16 cellular contexts compared by ENCODE assay signal in genomic region chr16:3949287-3949686, GRCh38.
DNase-seq lines count a peak whose midpoint lies in the region; ATAC-seq, FAIRE-seq and TF ChIP-seq lines count a peak whose summit lies in the region.
"Had no signal": no experiment of that assay in that cellular context is flagged by ENCODE, and none has a peak within 500 bp of the region (broad histone marks: within the 10 kb centered on the region; RNA-seq: fewer than 3 reads in every experiment).

No MANE protein-coding gene starts in this region.

- no peaks in the 10 kb centered on the region for H3K4me1 ChIP-seq in HEK293 (ENCODE audit: control insufficient read depth, insufficient read depth, low read length)
- H3K4me1 ChIP-seq in right atrium auricular region = peaks cover 0 to 58% of the 10 kb centered on the region in 2 donors
- no peaks in the 10 kb centered on the region for H3K4me1 ChIP-seq in pancreas

- H3K27ac ChIP-seq in HEK293 (ENCODE audit: extremely low read depth, low read depth, low read length) = no peak overlapping the region
- H3K27ac ChIP-seq in right atrium auricular region = peak overlapping the region; percentile 86 to 87
- no peak overlapping the region for H3K27ac ChIP-seq in pancreas

- TF ChIP-seq CTCF in HEK293 (tag by site-specific recombination; IDR thresholded peaks at IDR 0.05) (no peak), right atrium auricular region (IDR thresholded peaks at IDR 0.05) (no peak), pancreas (IDR thresholded peaks at IDR 0.05) (no peak)

- DNase-seq in SK-N-DZ (ENCODE audit: low spot score) (peak; percentile 46), right atrium auricular region (ENCODE audit: low spot score) (no peak), skeletal muscle cell (ENCODE audit: low read depth) (no peak), NCI-H128 (lab: John Stamatoyannopoulos, UW; ENCODE audit: unreplicated experiment) (no peak), iPS-NIHi11 (ENCODE audit: low spot score) (no peak), pancreas (no peak)
- DNase-seq in activated naive CD4-positive, alpha-beta T cell (lab: John Stamatoyannopoulos, UW) = no peak
- DNase-seq: activated B cell treated with CpG ODN at 0.5 μM for 24 hours; CD4-positive, CD25-positive, alpha-beta regulatory T cell; NCI-H524 treated with DMSO at 0.1 percent for 48 hours; stimulated activated CD4-positive, alpha-beta T cell treated with anti-CD3 and anti-CD28 coated beads, Interleukin-4, amount 100 ng/mL, for 1 hour; stimulated activated naive B cell treated with anti-CD40 and anti-IgM and Interleukin-4, amounts not matched to agents 10 μg/mL and 1 μg/mL and 100 μg/mL, for 72 hours had no signal

- CTCF ChIA-PET in HEK293 (lab: Yijun Ruan, JAX) = interaction anchor here (3.4 kb wide), 1 partner anchor 10 kb away, joined by 21 read pairs; no protein-coding TSS in a partner anchor

- no peak for ATAC-seq in pancreas
- ATAC-seq: stimulated activated naive B cell treated with anti-CD40 and anti-IgM and Interleukin-4, amounts not matched to agents 10 μg/mL and 1 μg/mL and 100 μg/mL, for 72 hours had no signal

- no peaks in the 10 kb centered on the region for H3K27me3 ChIP-seq in right atrium auricular region
- H3K27me3 ChIP-seq in pancreas = no peaks in the 10 kb centered on the region
- H3K27me3 ChIP-seq: ovary had no signal

- no peak for FAIRE-seq in pancreas (lab: Jason Lieb, UNC)
- FAIRE-seq: G401.6 had no signal

- intact Hi-C loops in pancreas (cut with DNase I) = no loop called here

- POLR2A ChIA-PET in HEK293 (lab: Yijun Ruan, JAX) = no interaction called here

- WGBS in pancreas, 2 donors = 73 to 76% methylated on average over 14 of the region's 14 CpGs

- H3K9me3 ChIP-seq in HEK293 (ENCODE audit: control insufficient read depth, insufficient read depth, low read depth, low read length) (no peaks in the 10 kb centered on the region), right atrium auricular region (no peaks in the 10 kb centered on the region), pancreas (no peaks in the 10 kb centered on the region)
- H3K9me3 ChIP-seq: HAP-1, ovary had no signal

- H3K4me3 ChIP-seq in HEK293 (ENCODE audit: low read depth, low read length) = no peak overlapping the region
- H3K4me3 ChIP-seq in right atrium auricular region = peak overlapping the region in 1 of 2 donors; percentile 20
- H3K4me3 ChIP-seq in skeletal muscle cell (ENCODE audit: low read depth, low read length) = peak overlapping the region; percentile 36
- no peak overlapping the region for H3K4me3 ChIP-seq in pancreas
- H3K4me3 ChIP-seq: HAP-1 had no signal

- no peaks in the 10 kb centered on the region for H3K36me3 ChIP-seq in HEK293 (ENCODE audit: control insufficient read depth in 2 of 2, insufficient read depth in 1 of 2, low read length in 2 of 2)
- no peaks in the 10 kb centered on the region for H3K36me3 ChIP-seq in right atrium auricular region
- no peaks in the 10 kb centered on the region for H3K36me3 ChIP-seq in pancreas
- H3K36me3 ChIP-seq: HAP-1, ovary had no signal

TF ChIP-seq in HEK293, 187 proteins besides CTCF, POLR2A, EP300 and RAD21:
- TF ChIP-seq ZNF223 (tag by site-specific recombination; IDR thresholded peaks at IDR 0.05) (no peak), ZNF660 (tag by site-specific recombination; IDR thresholded peaks at IDR 0.05) (0 out of 2 replicates have a peak, but pooled peaks have one; percentile 18)

Comparison
In these comparisons a context has a peak if more than half of its experiments do, and no peak if none do; other contexts are left out.
1. H3K27ac ChIP-seq: peak in right atrium auricular region (2 of 2); none in HEK293 (single experiment) and pancreas (0 of 4).